ENCODE assay signal across 8 cellular contexts in the genomic region with DNA sequence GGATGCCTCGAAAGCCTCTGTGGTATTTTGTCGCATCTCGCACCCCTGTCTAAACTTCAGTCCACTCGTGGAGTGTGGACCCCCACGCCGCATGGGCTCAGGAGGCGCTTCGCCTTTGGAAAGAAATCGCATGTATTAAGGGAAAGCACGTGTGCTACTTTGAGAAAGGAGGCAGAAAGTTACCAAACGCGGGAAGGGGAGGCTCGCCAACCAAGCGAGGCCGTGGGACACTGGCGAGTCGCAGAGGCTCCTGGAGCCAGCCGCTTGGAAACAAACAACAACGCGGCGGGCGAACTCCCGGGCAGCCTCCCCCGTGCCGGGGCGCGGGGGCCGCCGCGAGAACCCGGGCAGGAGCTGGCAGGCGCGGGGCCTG. TPM values are rescaled to one million over a fixed set of nuclear protein-coding genes. Genes with fewer than 3 reads are reported as not detected.
DNase-seq lines count a peak whose midpoint lies in the region; ATAC-seq, FAIRE-seq and TF ChIP-seq lines count a peak whose summit lies in the region.

No MANE protein-coding gene starts in this region.

- TF ChIP-seq CTCF in bronchial epithelial cell (IDR thresholded peaks at IDR 0.05; ENCODE audit: insufficient read depth, low read length, severe bottlenecking) = no peak
- TF ChIP-seq CTCF in lower leg skin (IDR thresholded peaks at IDR 0.05) = no peak
- no peak for TF ChIP-seq CTCF in thyroid gland (IDR thresholded peaks at IDR 0.05)

- FAIRE-seq in bronchial epithelial cell (lab: Jason Lieb, UNC) = no peak

- no peak for DNase-seq in Right ventricle myocardium inferior (ENCODE audit: missing footprints)
- no peak for DNase-seq in cardiac septum (ENCODE audit: low spot score)
- no peak for DNase-seq in bronchial epithelial cell (ENCODE audit: low read depth)
- DNase-seq in lower leg skin (ENCODE audit: low spot score in 2 of 2) = peak in 1 of 2 donors; percentile 32
- DNase-seq in thyroid gland = peak in 1 of 2 donors; percentile 79
- DNase-seq in NCI-H1105 (lab: John Stamatoyannopoulos, UW) = no peak
- no peak for DNase-seq in NCI-H446 treated with DMSO at 0.1 percent for 48 hours (lab: John Stamatoyannopoulos, UW)
- DNase-seq in EL = no peak

- H3K36me3 ChIP-seq in bronchial epithelial cell (ENCODE audit: control insufficient read depth, insufficient read depth, low read length) (no peaks in the 10 kb centered on the region), thyroid gland (no peaks in the 10 kb centered on the region)

- H3K27me3 ChIP-seq in bronchial epithelial cell (ENCODE audit: control insufficient read depth, insufficient read depth, low read length) (no peaks in the 10 kb centered on the region), thyroid gland (no peaks in the 10 kb centered on the region)

- peak; percentile 39 for ATAC-seq in Right ventricle myocardium inferior

- 7 to 10% methylated on average over 20 to 33 of the region's 33 CpGs for WGBS in lower leg skin, 2 donors
- WGBS in thyroid gland, 2 donors = 1 to 5% methylated on average over 26 to 27 of the region's 33 CpGs

- peaks cover 16 to 19% of the 10 kb centered on the region in 2 donors for H3K4me1 ChIP-seq in thyroid gland

- H3K9me3 ChIP-seq in thyroid gland = no peaks in the 10 kb centered on the region

- H3K4me3 ChIP-seq in bronchial epithelial cell (ENCODE audit: low read depth, low read length) = peak overlapping the region; percentile 46
- peak overlapping the region; percentile 27 for H3K4me3 ChIP-seq in lower leg skin (ENCODE audit: low read depth, poor library complexity, severe bottlenecking)
- H3K4me3 ChIP-seq in thyroid gland (replicated peaks in 1 of 3) = peak overlapping the region; percentile 18 to 64 (median 55)

- H3K27ac ChIP-seq in thyroid gland = peak overlapping the region; percentile 38 to 84 (median 70)

- TF ChIP-seq POLR2A in lower leg skin (IDR thresholded peaks at IDR 0.05) = no peak
- no peak for TF ChIP-seq POLR2A in thyroid gland (IDR thresholded peaks at IDR 0.05)

- intact Hi-C loops in Right ventricle myocardium inferior (cut with DNase I) (loop anchor here (5.0 to 10.0 kb wide), 4 partner anchors 59 to 359 kb away; no protein-coding TSS in a partner anchor), cardiac septum (cut with DNase I) (loop anchor here (5.0 kb wide), 1 partner anchor 174 kb away; no protein-coding TSS in a partner anchor), lower leg skin (cut with DNase I; ENCODE audit: low total_unique reads) (no loop called here), thyroid gland (cut with DNase I) (no loop called here)

RNA-seq across cellular contexts. Expression of a gene that starts 0.5 kb away (rescaled TPM):
- total RNA-seq in Right ventricle myocardium inferior (23.5 TPM), cardiac septum (18.7 TPM), bronchial epithelial cell (17.9 and 22.4 TPM in 2 replicates), lower leg skin (10 to 100 TPM; 13.7 to 18.5 (median 17.1) TPM), thyroid gland (10 to 100 TPM; 23.4 to 46.5 (median 29.3) TPM)

Comparison
In these comparisons a context has a peak if more than half of its experiments do, and no peak if none do; other contexts are left out.
1. intact Hi-C loops: an anchor here in Right ventricle myocardium inferior (5.0 to 10.0 kb wide) and cardiac septum (5.0 kb wide); none called in lower leg skin and thyroid gland.